ENCODE assay signal across 8 cellular contexts in the genomic region with DNA sequence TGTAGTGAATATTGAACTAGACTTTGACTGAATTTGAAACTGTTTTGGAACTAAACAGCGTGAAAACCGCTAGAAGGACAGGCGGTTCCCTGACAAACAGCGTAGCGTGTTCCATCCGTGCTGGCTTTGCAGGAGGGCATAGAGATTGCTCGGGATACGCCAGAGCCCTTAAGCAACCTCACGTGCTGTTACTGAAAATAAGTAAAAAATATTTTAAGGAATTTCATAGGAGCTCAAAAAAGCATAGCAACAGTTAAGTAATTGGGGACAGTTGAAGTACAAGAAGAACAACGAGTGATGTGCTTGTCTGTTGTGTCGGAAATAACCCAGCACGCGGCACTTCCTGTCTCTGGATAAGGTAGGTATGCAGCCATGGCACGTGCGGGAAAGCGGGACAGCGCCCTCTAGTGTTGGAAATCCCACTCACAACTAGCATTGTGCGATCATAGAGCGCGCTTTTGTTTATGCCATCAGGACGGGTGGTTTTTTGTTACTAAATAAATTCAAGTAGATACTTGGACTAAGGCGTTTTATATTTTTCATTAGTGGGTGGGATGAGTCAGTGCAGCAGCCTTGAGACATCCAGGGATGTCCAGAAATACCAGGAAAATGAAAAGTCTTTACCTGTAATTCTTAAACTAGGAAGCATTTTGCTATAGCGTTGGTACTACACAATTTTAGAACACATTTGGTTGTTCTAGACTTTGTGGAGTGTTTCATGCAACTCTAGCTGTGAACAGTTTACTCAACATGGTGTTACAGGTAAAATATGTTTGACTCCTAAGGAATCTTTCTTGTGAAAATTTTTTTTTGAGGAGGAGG. TPM values are rescaled to one million over a fixed set of nuclear protein-coding genes. Genes with fewer than 3 reads are reported as not detected.
DNase-seq lines count a peak whose midpoint lies in the region; ATAC-seq and TF ChIP-seq lines count a peak whose summit lies in the region.

No MANE protein-coding gene starts in this region.

- H3K27ac ChIP-seq in HUES64 (ENCODE audit: low read depth, low read length) (peak overlapping the region; percentile 78), thoracic aorta (peak overlapping the region; percentile 58 to 75)

- H3K36me3 ChIP-seq in HUES64 (ENCODE audit: insufficient read depth, low read length) = peaks cover 91% of the 10 kb centered on the region
- H3K36me3 ChIP-seq in thoracic aorta = peaks cover 29% of the 10 kb centered on the region

- H3K27ac Mint-ChIP-seq in activated T-helper 1 cell treated with anti-CD3 and anti-CD28 coated beads, Interleukin-12 subunit alpha, Interleukin-12 subunit beta, Interleukin-2, Interleukin-4 antibody, amounts not matched to agents 30 ng/mL and 10 ng/mL and 1 ng/mL, durations not matched to agents 14 hours and 24 hours and 36 hours = peak overlapping the region; percentile 57

- H3K9me3 Mint-ChIP-seq in activated T-helper 1 cell treated with anti-CD3 and anti-CD28 coated beads, Interleukin-12 subunit alpha, Interleukin-12 subunit beta, Interleukin-2, Interleukin-4 antibody, amounts not matched to agents 30 ng/mL and 10 ng/mL and 1 ng/mL, durations not matched to agents 14 hours and 24 hours and 36 hours = no peaks in the 10 kb centered on the region

- WGBS in HUES64 = 61% methylated on average over 23 of the region's 23 CpGs

- peaks cover 41% of the 10 kb centered on the region for H3K36me3 Mint-ChIP-seq in activated T-helper 1 cell treated with anti-CD3 and anti-CD28 coated beads, Interleukin-12 subunit alpha, Interleukin-12 subunit beta, Interleukin-2, Interleukin-4 antibody, amounts not matched to agents 30 ng/mL and 10 ng/mL and 1 ng/mL, durations not matched to agents 14 hours and 24 hours and 36 hours (ENCODE audit: low read depth)

- TF ChIP-seq CTCF in foreskin fibroblast (IDR thresholded peaks at IDR 0.05; ENCODE audit: low read depth, low read length) = peak; percentile 80
- TF ChIP-seq CTCF in omental fat pad (IDR thresholded peaks at IDR 0.05) = peak in 1 of 3 donors; percentile 57
- TF ChIP-seq CTCF in thoracic aorta (IDR thresholded peaks at IDR 0.05) = peak; percentile 92

- intact Hi-C loops in activated T-helper 1 cell treated with anti-CD3 and anti-CD28 coated beads, Interleukin-12 subunit alpha, Interleukin-12 subunit beta, Interleukin-2, Interleukin-4 antibody, amounts not matched to agents 30 ng/mL and 10 ng/mL and 1 ng/mL, durations not matched to agents 14 hours and 24 hours and 36 hours (cut with micrococcal nuclease) = loop anchor here (1.0 to 2.0 kb wide), 4 partner anchors 10 to 85 kb away; no protein-coding TSS in a partner anchor

- H3K27me3 Mint-ChIP-seq in activated T-helper 1 cell treated with anti-CD3 and anti-CD28 coated beads, Interleukin-12 subunit alpha, Interleukin-12 subunit beta, Interleukin-2, Interleukin-4 antibody, amounts not matched to agents 30 ng/mL and 10 ng/mL and 1 ng/mL, durations not matched to agents 14 hours and 24 hours and 36 hours (ENCODE audit: insufficient read depth) = no peaks in the 10 kb centered on the region

- H3K4me3 ChIP-seq in HUES64 (ENCODE audit: low read length) = no peak overlapping the region
- no peak overlapping the region for H3K4me3 ChIP-seq in foreskin fibroblast (ENCODE audit: low read depth in 1 of 2, low read length in 2 of 2)
- peak overlapping the region; percentile 48 for H3K4me3 ChIP-seq in thoracic aorta

- DNase-seq in DMS114 treated with DMSO at 0.1 percent for 48 hours (lab: John Stamatoyannopoulos, UW; ENCODE audit: unreplicated experiment) (peak; percentile 19), RPMI7951 (ENCODE audit: low read depth) (peak; percentile 73), foreskin fibroblast (peak; percentile 71 to 84), omental fat pad (ENCODE audit: low spot score) (peak; percentile 86), thoracic aorta (ENCODE audit: low spot score) (peak; percentile 75)
- DNase-seq in activated T-helper 1 cell treated with anti-CD3 and anti-CD28 coated beads, Interleukin-12 subunit alpha, Interleukin-12 subunit beta, Interleukin-2, Interleukin-4 antibody, amounts not matched to agents 30 ng/mL and 10 ng/mL and 1 ng/mL, durations not matched to agents 14 hours and 24 hours and 36 hours (ENCODE audit: low spot score) = peak; percentile 78

- no peaks in the 10 kb centered on the region for H3K27me3 ChIP-seq in HUES64 (ENCODE audit: insufficient read depth, low read length)
- no peaks in the 10 kb centered on the region for H3K27me3 ChIP-seq in thoracic aorta (replicated peaks; ENCODE audit: insufficient read depth)

- ATAC-seq in GM21390 (IDR thresholded peaks at IDR 0.05; ENCODE audit: unreplicated experiment) (peak; percentile 87), omental fat pad (ENCODE audit: low FRiP score) (peak; percentile 88), thoracic aorta (ENCODE audit: insufficient number of reproducible peaks, low FRiP score, low read depth) (peak; percentile 94)

- H3K9ac ChIP-seq in HUES64 (ENCODE audit: low read depth, low read length) = no peak overlapping the region

- no peaks in the 10 kb centered on the region for H3K9me3 ChIP-seq in HUES64 (ENCODE audit: insufficient read depth, low read depth, low read length)
- no peaks in the 10 kb centered on the region for H3K9me3 ChIP-seq in thoracic aorta

- H3K4me1 Mint-ChIP-seq in activated T-helper 1 cell treated with anti-CD3 and anti-CD28 coated beads, Interleukin-12 subunit alpha, Interleukin-12 subunit beta, Interleukin-2, Interleukin-4 antibody, amounts not matched to agents 30 ng/mL and 10 ng/mL and 1 ng/mL, durations not matched to agents 14 hours and 24 hours and 36 hours (ENCODE audit: low read depth) = peaks cover 38% of the 10 kb centered on the region

- H3K4me1 ChIP-seq in HUES64 (ENCODE audit: insufficient read depth, low read length) = peaks cover 4% of the 10 kb centered on the region
- H3K4me1 ChIP-seq in thoracic aorta (ENCODE audit: control insufficient read depth in 1 of 2, low read depth in 2 of 2) = peaks cover 0 to 9% of the 10 kb centered on the region in 2 donors

- no peak overlapping the region for H3K4me3 Mint-ChIP-seq in activated T-helper 1 cell treated with anti-CD3 and anti-CD28 coated beads, Interleukin-12 subunit alpha, Interleukin-12 subunit beta, Interleukin-2, Interleukin-4 antibody, amounts not matched to agents 30 ng/mL and 10 ng/mL and 1 ng/mL, durations not matched to agents 14 hours and 24 hours and 36 hours

RNA-seq across cellular contexts. Expression of a gene that starts 50.4 kb away (rescaled TPM):
- 159 TPM for polyA plus RNA-seq in HUES64 (2013, experiment 1 of 2)
- polyA plus RNA-seq in HUES64 (2013, experiment 2 of 2) = 166 TPM
- 97.4 and 101 TPM in 2 replicates for total RNA-seq in RPMI7951 (2014; rRNA removed; shearing (Covaris generic))
- total RNA-seq in activated T-helper 1 cell treated with anti-CD3 and anti-CD28 coated beads, Interleukin-12 subunit alpha, Interleukin-12 subunit beta, Interleukin-2, Interleukin-4 antibody, amounts not matched to agents 30 ng/mL and 10 ng/mL and 1 ng/mL, durations not matched to agents 14 hours and 24 hours and 36 hours = 127 and 137 TPM in 2 replicates
- total RNA-seq in omental fat pad = 100 to 1,000 TPM in 2 of 4 donors, 10 to 100 TPM in 2; 82.5 to 149 (median 94.7) TPM
- total RNA-seq in thoracic aorta = 100 to 1,000 TPM; 116 to 154 TPM

Comparison
In these comparisons a context has a peak if more than half of its experiments do, and no peak if none do; other contexts are left out.
1. DNase-seq: peak in every context shown above with its lines; median percentile 86 in omental fat pad; 78 in activated T-helper 1 cell treated with anti-CD3 and anti-CD28 coated beads, Interleukin-12 subunit alpha, Interleukin-12 subunit beta, Interleukin-2, Interleukin-4 antibody, amounts not matched to agents 30 ng/mL and 10 ng/mL and 1 ng/mL, durations not matched to agents 14 hours and 24 hours and 36 hours; 78 in foreskin fibroblast; 75 in thoracic aorta; 73 in RPMI7951; 19 in DMS114 treated with DMSO at 0.1 percent for 48 hours.